Comparison of ENCODE assay signal across 1 cellular context in genomic region chr9:19876569-19877316, GRCh38.
TF ChIP-seq lines count a peak whose summit lies in the region.

No MANE protein-coding gene starts in this region.

TF ChIP-seq in HepG2, 621 proteins besides CTCF, POLR2A, EP300 and RAD21 (continued from another document):
- TF ChIP-seq ZNF646 (CRISPR knock-in tag; IDR thresholded peaks at IDR 0.05) (no peak), ZNF737 (CRISPR knock-in tag; IDR thresholded peaks at IDR 0.05; ENCODE audit: borderline replicate concordance) (no peak), ZNF546 (CRISPR knock-in tag; conservative IDR thresholded peaks at IDR 0.05) (no peak), ZFP1 (CRISPR knock-in tag; IDR thresholded peaks at IDR 0.05) (no peak), ZNF431 (CRISPR knock-in tag; IDR thresholded peaks at IDR 0.05; ENCODE audit: borderline replicate concordance, low read depth) (no peak), ZNF775 (CRISPR knock-in tag; IDR thresholded peaks at IDR 0.05; ENCODE audit: borderline replicate concordance) (no peak), MTF2 (CRISPR knock-in tag; IDR thresholded peaks at IDR 0.05; ENCODE audit: borderline replicate concordance) (no peak), NFYC (CRISPR knock-in tag; IDR thresholded peaks at IDR 0.05) (no peak), ZNF691 (CRISPR knock-in tag; IDR thresholded peaks at IDR 0.05; ENCODE audit: borderline replicate concordance, low read depth) (no peak), PTBP1 (IDR thresholded peaks at IDR 0.05; ENCODE audit: low read depth, low read length, poor library complexity, severe bottlenecking) (no peak), MXD3 (CRISPR knock-in tag; IDR thresholded peaks at IDR 0.05) (no peak), ZNF17 (CRISPR knock-in tag; IDR thresholded peaks at IDR 0.05) (no peak), NONO (IDR thresholded peaks at IDR 0.05) (no peak), NONO (CRISPR knock-in tag; conservative IDR thresholded peaks at IDR 0.05) (no peak), ZNF563 (CRISPR knock-in tag; IDR thresholded peaks at IDR 0.05) (no peak), TRIM22 (IDR thresholded peaks at IDR 0.05) (no peak)
TF ChIP-seq in HepG2: peak in this region for 0.
